In the genomic region with DNA sequence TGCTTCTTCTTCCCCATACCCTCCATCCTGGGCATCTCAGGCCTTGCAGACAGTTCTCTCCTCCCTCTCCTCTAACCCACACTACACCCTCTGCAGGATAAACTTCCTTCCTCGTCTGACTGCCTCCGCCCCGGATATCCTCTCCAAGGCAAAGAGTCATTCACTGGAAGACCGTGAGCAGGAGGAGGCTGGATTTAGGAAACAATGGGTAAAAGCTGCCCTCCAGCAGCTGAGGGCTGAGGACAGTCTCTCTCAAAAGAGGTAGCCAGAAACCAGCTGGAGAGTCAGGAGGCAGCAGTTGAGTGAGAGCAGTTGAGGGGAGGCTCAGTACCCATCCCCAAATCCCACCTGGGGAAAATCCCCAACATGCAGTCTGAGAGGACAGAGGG, we compare ENCODE assay signal across 9 cellular contexts. TPM values are rescaled to one million over a fixed set of nuclear protein-coding genes. Genes with fewer than 3 reads are reported as not detected.
A peak's percentile ranks its signal among the peaks of the same experiment; 100 is the strongest.
DNase-seq lines count a peak whose midpoint lies in the region; ATAC-seq and TF ChIP-seq lines count a peak whose summit lies in the region.
"Had no signal": no experiment of that assay in that cellular context is flagged by ENCODE, and none has a peak within 500 bp of the region (broad histone marks: within the 10 kb centered on the region; RNA-seq: fewer than 3 reads in every experiment).

No MANE protein-coding gene starts in this region.

- H3K9ac ChIP-seq in parathyroid adenoma, result no peak overlapping the region

- H3K4me2 ChIP-seq in parathyroid adenoma (ENCODE audit: low read length), result peak overlapping the region; percentile 93

- ATAC-seq in GM19324 (IDR thresholded peaks at IDR 0.05; ENCODE audit: low FRiP score, unreplicated experiment) (no peak), HG02759 (IDR thresholded peaks at IDR 0.05; ENCODE audit: unreplicated experiment) (no peak), HG03457 (IDR thresholded peaks at IDR 0.05; ENCODE audit: unreplicated experiment) (no peak)

- no peaks in the 10 kb centered on the region for H3K9me3 ChIP-seq in SJCRH30 (replicated peaks)
- no peaks in the 10 kb centered on the region for H3K9me3 ChIP-seq in esophagus (ENCODE audit: control insufficient read depth in 2 of 2, insufficient read depth in 1 of 2, low read depth in 1 of 2, low read length in 1 of 2)
- no peaks in the 10 kb centered on the region for H3K9me3 ChIP-seq in parathyroid adenoma (ENCODE audit: control insufficient read depth, low read length)
- H3K9me3 ChIP-seq: HAP-1 had no signal

- WGBS in esophagus, 2 donors, result 6 to 13% methylated on average over 4 of the region's 4 CpGs

- H3K27ac ChIP-seq in SJCRH30, result peak overlapping the region; percentile 57
- H3K27ac ChIP-seq in esophagus (ENCODE audit: low read depth in 2 of 2, low read length in 1 of 2), result peak overlapping the region; percentile 92 to 97
- peak overlapping the region; percentile 99 for H3K27ac ChIP-seq in parathyroid adenoma

- H3K4me3 ChIP-seq in GM12864 (ENCODE audit: low read depth, low read length) (peak overlapping the region; percentile 89), SJCRH30 (peak overlapping the region; percentile 66), esophagus (ENCODE audit: low read depth in 1 of 2, low read length in 2 of 2) (peak overlapping the region; percentile 86 to 91), parathyroid adenoma (ENCODE audit: low read depth, low read length) (peak overlapping the region; percentile 81)

- H3K36me3 ChIP-seq in SJCRH30 (no peaks in the 10 kb centered on the region), esophagus (ENCODE audit: control insufficient read depth in 2 of 2, insufficient read depth in 2 of 2, low read length in 1 of 2) (no peaks in the 10 kb centered on the region), parathyroid adenoma (ENCODE audit: control insufficient read depth, insufficient read depth, low read length) (no peaks in the 10 kb centered on the region)
- H3K36me3 ChIP-seq: HAP-1 had no signal

- no peak overlapping the region for H2AFZ ChIP-seq in parathyroid adenoma

- peaks cover 46% of the 10 kb centered on the region for H3K4me1 ChIP-seq in SJCRH30
- peaks cover 11 to 21% of the 10 kb centered on the region in 2 donors for H3K4me1 ChIP-seq in esophagus (ENCODE audit: control insufficient read depth in 2 of 2, insufficient read depth in 2 of 2, low read length in 1 of 2)
- peaks cover 56% of the 10 kb centered on the region for H3K4me1 ChIP-seq in parathyroid adenoma

- H3K79me2 ChIP-seq in parathyroid adenoma, result peaks cover 18% of the 10 kb centered on the region

- peak; percentile 88 for DNase-seq in A172 (ENCODE audit: low spot score)
- no peak for DNase-seq in GM12864 (ENCODE audit: low read depth)
- DNase-seq in SJCRH30, result peak; percentile 56 to 76

- TF ChIP-seq CTCF in GM12864 (IDR thresholded peaks at IDR 0.05; ENCODE audit: low read depth, low read length, missing control alignments) (no peak), parathyroid adenoma (IDR thresholded peaks at IDR 0.05) (no peak)

- H3K27me3 ChIP-seq in SJCRH30, result no peaks in the 10 kb centered on the region
- H3K27me3 ChIP-seq in esophagus (ENCODE audit: control insufficient read depth in 1 of 2, insufficient read depth in 2 of 2, low read length in 2 of 2), result no peaks in the 10 kb centered on the region
- H3K27me3 ChIP-seq in parathyroid adenoma (ENCODE audit: control insufficient read depth, insufficient read depth, low read length), result no peaks in the 10 kb centered on the region

RNA-seq across cellular contexts. Expression of a gene that starts 1.4 kb away (rescaled TPM):
- total RNA-seq in A172 (2014; rRNA removed; shearing (Covaris generic)), result 573 and 611 TPM in 2 replicates
- 80.6 and 84.6 TPM in 2 replicates for total RNA-seq in SJCRH30 (2014; rRNA removed; shearing (Covaris generic))
- 100 to 1,000 TPM; 174 to 333 TPM for polyA plus RNA-seq in esophagus

RNA-seq across cellular contexts. Expression of a gene that starts 33.4 kb away (rescaled TPM):
- 29.7 and 40.3 TPM in 2 replicates for total RNA-seq in A172 (2014; rRNA removed; shearing (Covaris generic))
- total RNA-seq in SJCRH30 (2014; rRNA removed; shearing (Covaris generic)), result 63.8 and 68.2 TPM in 2 replicates
- polyA plus RNA-seq in esophagus, result 1 to 10 TPM; 3.9 to 4.6 TPM

RNA-seq across cellular contexts. Expression of a gene that starts 36.5 kb away (rescaled TPM):
- 96.2 and 133 TPM in 2 replicates for total RNA-seq in A172 (2014; rRNA removed; shearing (Covaris generic))
- 30.8 and 33.9 TPM in 2 replicates for total RNA-seq in SJCRH30 (2014; rRNA removed; shearing (Covaris generic))
- 10 to 100 TPM; 40.4 to 76.9 TPM for polyA plus RNA-seq in esophagus
